In genomic region chr11:28697920-28698827, GRCh38 we compare ENCODE assay signal across 8 cellular contexts.
DNase-seq lines count a peak whose midpoint lies in the region; ATAC-seq and TF ChIP-seq lines count a peak whose summit lies in the region.

No MANE protein-coding gene starts in this region.

- peak; percentile 57 for ATAC-seq in GM21526 (IDR thresholded peaks at IDR 0.05; ENCODE audit: low FRiP score, unreplicated experiment)
- ATAC-seq in HG03571 (IDR thresholded peaks at IDR 0.05; ENCODE audit: unreplicated experiment) = no peak

- H3K9me3 ChIP-seq in adipocyte (ENCODE audit: control insufficient read depth, low read length) = no peaks in the 10 kb centered on the region

- H3K36me3 ChIP-seq in adipocyte (ENCODE audit: control insufficient read depth, insufficient read depth, low read length, severe bottlenecking) = no peaks in the 10 kb centered on the region

- H3K9ac ChIP-seq in adipocyte (ENCODE audit: low read length) = no peak overlapping the region

- no peak for TF ChIP-seq POLR2A in NB4 (IDR thresholded peaks at IDR 0.05; ENCODE audit: extremely low read depth, insufficient read length)

- no peaks in the 10 kb centered on the region for H3K27me3 ChIP-seq in adipocyte (replicated peaks; ENCODE audit: control insufficient read depth, insufficient read depth, low read length)

- TF ChIP-seq CTCF in NB4 (IDR thresholded peaks at IDR 0.05; ENCODE audit: low read depth, low read length) = peak; percentile 86

- peaks cover 3% of the 10 kb centered on the region for H3K4me1 ChIP-seq in adipocyte (ENCODE audit: control insufficient read depth, insufficient read depth, low read length)

- no peak overlapping the region for H3K4me3 ChIP-seq in NB4 (ENCODE audit: low read depth, low read length)
- no peak overlapping the region for H3K4me3 ChIP-seq in adipocyte (ENCODE audit: low read length)

- DNase-seq in SKM-1 treated with dmso at 0.1 percent for 144 hours (lab: John Stamatoyannopoulos, UW; ENCODE audit: unreplicated experiment) = peak; percentile 21
- no peak for DNase-seq in SKM-1 (lab: John Stamatoyannopoulos, UW; ENCODE audit: unreplicated experiment)
- peak; percentile 53 for DNase-seq in NB4 (ENCODE audit: low read depth)
- peak; percentile 86 for DNase-seq in adipocyte (ENCODE audit: low read depth)
- DNase-seq in hepatic stellate cell (ENCODE audit: low spot score) = peak; percentile 26
- DNase-seq in smooth muscle cell of the brain vasculature (ENCODE audit: low read depth, low spot score) = peak; percentile 17
